ENCODE assay signal across 21 cellular contexts in genomic region chr2:237450108-237450507, GRCh38. TPM values are rescaled to one million over a fixed set of nuclear protein-coding genes. Genes with fewer than 3 reads are reported as not detected.
A peak's percentile ranks its signal among the peaks of the same experiment; 100 is the strongest.
DNase-seq lines count a peak whose midpoint lies in the region; ATAC-seq and TF ChIP-seq lines count a peak whose summit lies in the region.
"Had no signal": no experiment of that assay in that cellular context is flagged by ENCODE, and none has a peak within 500 bp of the region (broad histone marks: within the 10 kb centered on the region; RNA-seq: fewer than 3 reads in every experiment).

No MANE protein-coding gene starts in this region.

- no peaks in the 10 kb centered on the region for H3K9me3 ChIP-seq in breast epithelium
- H3K9me3 ChIP-seq in mammary epithelial cell (replicated peaks; ENCODE audit: insufficient read depth, low read length): no peaks in the 10 kb centered on the region
- H3K9me3 ChIP-seq in esophagus (ENCODE audit: control insufficient read depth in 2 of 2, insufficient read depth in 1 of 2, low read depth in 1 of 2, low read length in 1 of 2): no peaks in the 10 kb centered on the region
- H3K9me3 ChIP-seq in sigmoid colon: no peaks in the 10 kb centered on the region
- H3K9me3 ChIP-seq in upper lobe of right lung: no peaks in the 10 kb centered on the region
- H3K9me3 ChIP-seq: left lung, thyroid gland had no signal

- H3K36me3 ChIP-seq in breast epithelium (no peaks in the 10 kb centered on the region), mammary epithelial cell (ENCODE audit: insufficient read depth, low read length) (no peaks in the 10 kb centered on the region), esophagus (ENCODE audit: control insufficient read depth in 2 of 2, insufficient read depth in 2 of 2, low read length in 1 of 2) (no peaks in the 10 kb centered on the region), sigmoid colon (no peaks in the 10 kb centered on the region), upper lobe of right lung (no peaks in the 10 kb centered on the region)
- H3K36me3 ChIP-seq: left lung, thyroid gland had no signal

- no peak for TF ChIP-seq EP300 in sigmoid colon (IDR thresholded peaks at IDR 0.05)

- DNase-seq in breast epithelium (ENCODE audit: low spot score in 2 of 2): no peak
- no peak for DNase-seq in mammary epithelial cell
- DNase-seq in sigmoid colon: no peak
- DNase-seq in upper lobe of right lung: peak; percentile 34
- no peak for DNase-seq in KBM-7
- no peak for DNase-seq in D341Med (ENCODE audit: low spot score)
- DNase-seq: activated CD8-positive, alpha-beta T cell treated with anti-CD3 and anti-CD28 coated beads, Interleukin-2, amount 10 ng/mL, durations not matched to agents 7 days and 5 days; activated naive CD4-positive, alpha-beta T cell treated with anti-CD3 and anti-CD28 coated beads, Interleukin-2, amount 50 U/mL, for 16 hours; Calu3; EL; glutamatergic neuron; Kasumi-1; NCI-H1105; NCI-H2081; nucleus accumbens; retina; T1000; thyroid gland had no signal

- intact Hi-C loops in breast epithelium (cut with DNase I; ENCODE audit: low total_unique reads) (no loop called here), mammary epithelial cell (cut with micrococcal nuclease) (no loop called here), sigmoid colon (cut with DNase I) (no loop called here), upper lobe of right lung (cut with DNase I) (no loop called here)

- no peak overlapping the region for H2AFZ ChIP-seq in mammary epithelial cell (ENCODE audit: low read depth, low read length)

- H3K4me2 ChIP-seq in mammary epithelial cell (ENCODE audit: insufficient read depth, low read depth, low read length): no peak overlapping the region

- no peak overlapping the region for H3K9ac ChIP-seq in mammary epithelial cell (ENCODE audit: insufficient read depth, low read length)

- CTCF ChIA-PET in mammary epithelial cell (lab: Charles Lee; ENCODE audit: low non-redundant PET): interaction anchor here (0.6 kb wide), 1 partner anchor 29 kb away, joined by 3 read pairs; no protein-coding TSS in a partner anchor

- dilution Hi-C loops in mammary epithelial cell (cut with HindIII; ENCODE audit: low sequenced_read_pairs): no loop called here

- no TSS peak for BruUV-seq in mammary epithelial cell (replicated peaks; lab: Mats Ljungman, UMichigan)

- no peaks in the 10 kb centered on the region for H4K20me1 ChIP-seq in mammary epithelial cell (ENCODE audit: insufficient read depth, low read length)

- H3K27me3 ChIP-seq in breast epithelium (no peaks in the 10 kb centered on the region), mammary epithelial cell (ENCODE audit: insufficient read depth, low read length) (no peaks in the 10 kb centered on the region), esophagus (ENCODE audit: control insufficient read depth in 1 of 2, insufficient read depth in 2 of 2, low read length in 2 of 2) (no peaks in the 10 kb centered on the region), sigmoid colon (no peaks in the 10 kb centered on the region), upper lobe of right lung (no peaks in the 10 kb centered on the region)
- H3K27me3 ChIP-seq: thyroid gland had no signal

- no peak for TF ChIP-seq CTCF in breast epithelium (IDR thresholded peaks at IDR 0.05)
- no peak for TF ChIP-seq CTCF in mammary epithelial cell (conservative IDR thresholded peaks at IDR 0.05 in 1 of 2, IDR thresholded peaks at IDR 0.05 in 1 of 2; ENCODE audit: extremely low read depth in 1 of 2, insufficient read depth in 1 of 2, low read depth in 1 of 2, low read length in 2 of 2)
- TF ChIP-seq CTCF in sigmoid colon (IDR thresholded peaks at IDR 0.05): no peak
- TF ChIP-seq CTCF in upper lobe of right lung (IDR thresholded peaks at IDR 0.05): no peak

- no peaks in the 10 kb centered on the region for H3K4me1 ChIP-seq in breast epithelium
- H3K4me1 ChIP-seq in mammary epithelial cell (ENCODE audit: insufficient read depth, low read length): no peaks in the 10 kb centered on the region
- H3K4me1 ChIP-seq in esophagus (ENCODE audit: control insufficient read depth in 2 of 2, insufficient read depth in 2 of 2, low read length in 1 of 2): peaks cover 3% of the 10 kb centered on the region in 2 donors
- peaks cover 0 to 28% (median 9%) of the 10 kb centered on the region in 4 donors for H3K4me1 ChIP-seq in sigmoid colon
- peaks cover 16% of the 10 kb centered on the region for H3K4me1 ChIP-seq in upper lobe of right lung

- in situ Hi-C loops in mammary epithelial cell (cut with MboI; ENCODE audit: low sequenced_read_pairs in 2 of 2) (no loop called here), KBM-7 (cut with MboI; ENCODE audit: low pct_unique_long_range_greater_than_20kb, low sequenced_read_pairs) (no loop called here)

- ATAC-seq in upper lobe of right lung (no peak), HG03025 (IDR thresholded peaks at IDR 0.05; ENCODE audit: low FRiP score, unreplicated experiment) (no peak)
- ATAC-seq: activated CD8-positive, alpha-beta T cell treated with anti-CD3 and anti-CD28 coated beads, Interleukin-2, amount 10 ng/mL, durations not matched to agents 7 days and 5 days had no signal

- H3K27ac ChIP-seq in breast epithelium (peak overlapping the region; percentile 64 to 68), mammary epithelial cell (ENCODE audit: insufficient read depth, low read depth, low read length) (no peak overlapping the region), esophagus (ENCODE audit: low read depth in 2 of 2, low read length in 1 of 2) (peak overlapping the region; percentile 16 to 70), sigmoid colon (peak overlapping the region; percentile 57 to 72 (median 60)), upper lobe of right lung (peak overlapping the region; percentile 72)
- H3K27ac ChIP-seq: left lung had no signal

- 97% methylated on average over 4 of the region's 6 CpGs for WGBS in mammary epithelial cell (ENCODE audit: low coverage, missing lambda C conversion rate)
- 86 to 90% methylated on average over 6 of the region's 6 CpGs for WGBS in esophagus, 2 donors
- 91 to 92% methylated on average over 6 of the region's 6 CpGs for WGBS in sigmoid colon, 2 donors

- H3K79me2 ChIP-seq in mammary epithelial cell (ENCODE audit: insufficient read depth, low read length): no peaks in the 10 kb centered on the region

- H3K4me3 ChIP-seq in breast epithelium: no peak overlapping the region
- no peak overlapping the region for H3K4me3 ChIP-seq in mammary epithelial cell (replicated peaks in 1 of 3; ENCODE audit: insufficient read depth in 1 of 3, low read depth in 2 of 3, low read length in 3 of 3)
- no peak overlapping the region for H3K4me3 ChIP-seq in esophagus (ENCODE audit: low read depth in 1 of 2, low read length in 2 of 2)
- no peak overlapping the region for H3K4me3 ChIP-seq in sigmoid colon
- H3K4me3 ChIP-seq in upper lobe of right lung: no peak overlapping the region
- H3K4me3 ChIP-seq: left lung, thyroid gland had no signal

- TF ChIP-seq POLR2A in breast epithelium (IDR thresholded peaks at IDR 0.05): no peak
- no peak for TF ChIP-seq POLR2A in sigmoid colon (IDR thresholded peaks at IDR 0.05)

RNA-seq across cellular contexts. Expression of gene COL6A3, which starts 36.1 kb away (rescaled TPM):
- total RNA-seq in breast epithelium (100 to 1,000 TPM; 116 to 907 (median 320) TPM), mammary epithelial cell (1 to 10 TPM in 1 of 2 donors, under 1 TPM in 1; 0.14 to 7.2 TPM), sigmoid colon (100 to 1,000 TPM; 233 to 715 (median 381) TPM), upper lobe of right lung (119 TPM)
- polyA plus RNA-seq in mammary epithelial cell (0.16 TPM), esophagus (10 to 100 TPM in 1 of 2 donors, 1 to 10 TPM in 1; 4.3 to 10.3 TPM), sigmoid colon (10 to 100 TPM in 1 of 3 donors, 1 to 10 TPM in 2; 2.8 to 66.9 (median 9.0) TPM)
- 0.57 TPM for polyA minus RNA-seq in mammary epithelial cell

RNA-seq across cellular contexts. Expression of gene MLPH, which starts 36.9 kb away (rescaled TPM):
- 100 to 1,000 TPM in 2 of 3 donors, 10 to 100 TPM in 1; 15.5 to 242 (median 223) TPM for total RNA-seq in breast epithelium
- 1 to 10 TPM; 2.8 to 7.2 TPM for total RNA-seq in mammary epithelial cell
- 16.1 TPM for polyA plus RNA-seq in mammary epithelial cell
- polyA minus RNA-seq in mammary epithelial cell: 24.1 TPM
- 1 to 10 TPM; 3.4 to 4.4 TPM for polyA plus RNA-seq in esophagus
- total RNA-seq in sigmoid colon: 10 to 100 TPM in 1 of 4 donors, 1 to 10 TPM in 3; 1.8 to 21.9 (median 4.6) TPM
- 10 to 100 TPM; 45.0 to 79.3 (median 56.2) TPM for polyA plus RNA-seq in sigmoid colon
- 423 TPM for total RNA-seq in upper lobe of right lung
- total RNA-seq: activated CD8-positive, alpha-beta T cell treated with anti-CD3 and anti-CD28 coated beads, Interleukin-2, amount 10 ng/mL, durations not matched to agents 7 days and 5 days had no signal

Comparison
In these comparisons a context has a peak if more than half of its experiments do, and no peak if none do; other contexts are left out.
1. RNA of gene COL6A3, which starts 36.1 kb away (total RNA-seq): 233 to 715 TPM in sigmoid colon, 116 to 907 TPM in breast epithelium and 119 TPM in upper lobe of right lung (single experiment); 0.14 to 7.2 TPM in mammary epithelial cell; every median in the first group is over 10 times any median in the second.